Comparison of ENCODE assay signal across 12 cellular contexts in genomic region chr17:55463600-55463999, GRCh38. TPM values are rescaled to one million over a fixed set of nuclear protein-coding genes. Genes with fewer than 3 reads are reported as not detected.
DNase-seq lines count a peak whose midpoint lies in the region; ATAC-seq and TF ChIP-seq lines count a peak whose summit lies in the region.
"Had no signal": no experiment of that assay in that cellular context is flagged by ENCODE, and none has a peak within 500 bp of the region (broad histone marks: within the 10 kb centered on the region; RNA-seq: fewer than 3 reads in every experiment).

No MANE protein-coding gene starts in this region.

- peaks cover 2% of the 10 kb centered on the region for H3K27me3 Mint-ChIP-seq in glutamatergic neuron (ENCODE audit: unreplicated experiment)

- in situ Hi-C loops in GM13977 (cut with MboI; ENCODE audit: low pct_unique_long_range_greater_than_20kb, low sequenced_read_pairs, unreplicated experiment), result no loop called here

- H3K4me3 Mint-ChIP-seq in glutamatergic neuron (ENCODE audit: unreplicated experiment), result no peak overlapping the region
- H3K4me3 Mint-ChIP-seq: CD8-positive, alpha-beta T cell; T-helper 1 cell treated with Interleukin-12 subunit alpha and Interleukin-12 subunit beta and Interleukin-4 antibody, amounts not matched to agents 30 μg/mL and 1 μg/mL, for 36 hours had no signal

- TF ChIP-seq CTCF in GM13977 (IDR thresholded peaks at IDR 0.05; ENCODE audit: extremely low read depth, insufficient read depth, missing control alignments) (no peak), glutamatergic neuron (IDR thresholded peaks at IDR 0.05; ENCODE audit: partially characterized antibody, unreplicated experiment) (no peak)

- no peaks in the 10 kb centered on the region for H3K36me3 Mint-ChIP-seq in glutamatergic neuron (ENCODE audit: unreplicated experiment)
- H3K36me3 Mint-ChIP-seq: CD8-positive, alpha-beta T cell had no signal

- H3K27ac Mint-ChIP-seq in glutamatergic neuron (ENCODE audit: unreplicated experiment), result no peak overlapping the region
- H3K27ac Mint-ChIP-seq: CD8-positive, alpha-beta T cell; T-helper 1 cell treated with Interleukin-12 subunit alpha and Interleukin-12 subunit beta and Interleukin-4 antibody, amounts not matched to agents 30 μg/mL and 1 μg/mL, for 36 hours had no signal

- peaks cover 4% of the 10 kb centered on the region for H3K9me3 Mint-ChIP-seq in glutamatergic neuron (ENCODE audit: unreplicated experiment)
- H3K9me3 Mint-ChIP-seq: CD8-positive, alpha-beta T cell; T-helper 1 cell treated with Interleukin-12 subunit alpha and Interleukin-12 subunit beta and Interleukin-4 antibody, amounts not matched to agents 30 μg/mL and 1 μg/mL, for 36 hours had no signal

- ATAC-seq in GM19467 (IDR thresholded peaks at IDR 0.05; ENCODE audit: unreplicated experiment) (peak; percentile 60), HG03039 (IDR thresholded peaks at IDR 0.05; ENCODE audit: unreplicated experiment) (peak; percentile 61)
- ATAC-seq: CD8-positive, alpha-beta T cell had no signal

- peaks cover 5% of the 10 kb centered on the region for H3K4me1 Mint-ChIP-seq in glutamatergic neuron (ENCODE audit: low read depth, unreplicated experiment)

- DNase-seq in GM13977 (ENCODE audit: low spot score), result peak; percentile 50
- DNase-seq in RPMI8226, result peak; percentile 25
- DNase-seq in glutamatergic neuron, result no peak
- no peak for DNase-seq in NCI-H1417 (lab: John Stamatoyannopoulos, UW)
- no peak for DNase-seq in stimulated activated CD4-positive, alpha-beta T cell treated with anti-CD3 and anti-CD28 coated beads, Interleukin-4, amount 100 ng/mL, for 4 hours
- no peak for DNase-seq in hippocampal formation (lab: John Stamatoyannopoulos, UW)
- DNase-seq: activated CD8-positive, alpha-beta memory T cell treated with anti-CD3 and anti-CD28 coated beads, Interleukin-2, amount 50 U/mL, for 48 hours; CD8-positive, alpha-beta T cell; NCI-H526 treated with DMSO at 0.1 percent for 48 hours had no signal

RNA-seq across cellular contexts. Expression of gene MMD, which starts 42.0 kb away (rescaled TPM):
- 60.6 TPM for total RNA-seq in glutamatergic neuron (ENCODE audit: unreplicated experiment)

RNA-seq across cellular contexts. Expression of gene SMIM36, which starts 47.7 kb away (rescaled TPM):
- total RNA-seq in glutamatergic neuron (ENCODE audit: unreplicated experiment), result not detected
- total RNA-seq: CD8-positive, alpha-beta T cell had no signal

Comparison
In these comparisons a context has a peak if more than half of its experiments do, and no peak if none do; other contexts are left out.
1. DNase-seq: peak in GM13977 (single experiment) and RPMI8226 (single experiment); none in glutamatergic neuron (single experiment), NCI-H1417 (0 of 3), stimulated activated CD4-positive, alpha-beta T cell treated with anti-CD3 and anti-CD28 coated beads, Interleukin-4, amount 100 ng/mL, for 4 hours (0 of 2) and hippocampal formation (0 of 2).